17 cellular contexts compared by ENCODE assay signal in genomic region chr1:56375184-56375837, GRCh38.
DNase-seq lines count a peak whose midpoint lies in the region; ATAC-seq, FAIRE-seq and TF ChIP-seq lines count a peak whose summit lies in the region.
"Had no signal": no experiment of that assay in that cellular context is flagged by ENCODE, and none has a peak within 500 bp of the region (broad histone marks: within the 10 kb centered on the region; RNA-seq: fewer than 3 reads in every experiment).

No MANE protein-coding gene starts in this region.

- no peak overlapping the region for H2BK15ac ChIP-seq in neuronal stem cell (ENCODE audit: low read length)

- H3K4ac ChIP-seq in neuronal stem cell (ENCODE audit: low read length): no peak overlapping the region

- H3K4me2 ChIP-seq in neuronal stem cell (ENCODE audit: insufficient read depth, low read length, poor library complexity, severe bottlenecking): peak overlapping the region; percentile 29

- no peak overlapping the region for H2BK120ac ChIP-seq in neuronal stem cell (ENCODE audit: low read depth, low read length)

- no peak overlapping the region for H4K91ac ChIP-seq in neuronal stem cell (ENCODE audit: low read depth, low read length, poor library complexity)

- no peaks in the 10 kb centered on the region for H3K27me3 ChIP-seq in bronchial epithelial cell (ENCODE audit: control insufficient read depth, insufficient read depth, low read length)
- H3K27me3 ChIP-seq in neuronal stem cell (ENCODE audit: control insufficient read depth in 3 of 3, insufficient read depth in 3 of 3, low read depth in 1 of 3, low read length in 3 of 3): no peaks in the 10 kb centered on the region
- H3K27me3 ChIP-seq: SJSA1 had no signal

- peaks cover 14 to 18% of the 10 kb centered on the region in 2 donors for H3K4me1 ChIP-seq in neuronal stem cell (ENCODE audit: control insufficient read depth in 2 of 2, insufficient read depth in 1 of 2, low read depth in 1 of 2, low read length in 2 of 2)

- H3K4me3 Mint-ChIP-seq in activated CD4-positive, alpha-beta memory T cell treated with anti-CD3 and anti-CD28 coated beads, Interleukin-2, amount 10 ng/mL, durations not matched to agents 7 days and 5 days: no peak overlapping the region
- H3K4me3 Mint-ChIP-seq: HFFc6, naive B cell had no signal

- POLR2A ChIA-PET in activated CD4-positive, alpha-beta memory T cell treated with anti-CD3 and anti-CD28 coated beads, Interleukin-2, amount 10 ng/mL, durations not matched to agents 7 days and 5 days (lab: Charles Lee): no interaction called here

- H3K9me3 Mint-ChIP-seq in activated CD4-positive, alpha-beta memory T cell treated with anti-CD3 and anti-CD28 coated beads, Interleukin-2, amount 10 ng/mL, durations not matched to agents 7 days and 5 days: no peaks in the 10 kb centered on the region
- H3K9me3 Mint-ChIP-seq: HFFc6, naive B cell had no signal

- no peak overlapping the region for H3K27ac ChIP-seq in neuronal stem cell (replicated peaks; ENCODE audit: low read length)
- H3K27ac ChIP-seq: SJSA1 had no signal

- ATAC-seq in GM21529 (IDR thresholded peaks at IDR 0.05; ENCODE audit: unreplicated experiment): no peak
- ATAC-seq: activated CD4-positive, CD25-positive, alpha-beta regulatory T cell treated with anti-CD3 and anti-CD28 coated beads, Interleukin-2, amount 50 U/mL, for 24 hours; K562 had no signal

- no peak overlapping the region for H3K18ac ChIP-seq in neuronal stem cell (ENCODE audit: low read length)

- no peak for TF ChIP-seq CTCF in bronchial epithelial cell (IDR thresholded peaks at IDR 0.05; ENCODE audit: insufficient read depth, low read length, severe bottlenecking)

- peak overlapping the region; percentile 79 for H2AFZ ChIP-seq in neuronal stem cell (ENCODE audit: low read length)

- H3K27ac Mint-ChIP-seq in activated CD4-positive, alpha-beta memory T cell treated with anti-CD3 and anti-CD28 coated beads, Interleukin-2, amount 10 ng/mL, durations not matched to agents 7 days and 5 days: no peak overlapping the region
- H3K27ac Mint-ChIP-seq: HFFc6 had no signal

- no peaks in the 10 kb centered on the region for H3K9me3 ChIP-seq in neuronal stem cell (replicated peaks in 1 of 2; ENCODE audit: control insufficient read depth in 2 of 2, insufficient read depth in 1 of 2, low read depth in 1 of 2, low read length in 2 of 2)
- H3K9me3 ChIP-seq: SJSA1 had no signal

- no peaks in the 10 kb centered on the region for H3K79me1 ChIP-seq in neuronal stem cell (ENCODE audit: low read depth, low read length)

- no peaks in the 10 kb centered on the region for H3K36me3 Mint-ChIP-seq in activated CD4-positive, alpha-beta memory T cell treated with anti-CD3 and anti-CD28 coated beads, Interleukin-2, amount 10 ng/mL, durations not matched to agents 7 days and 5 days (ENCODE audit: low read depth)
- H3K36me3 Mint-ChIP-seq: naive B cell had no signal

- no peaks in the 10 kb centered on the region for H3K4me1 Mint-ChIP-seq in activated CD4-positive, alpha-beta memory T cell treated with anti-CD3 and anti-CD28 coated beads, Interleukin-2, amount 10 ng/mL, durations not matched to agents 7 days and 5 days

- FAIRE-seq in bronchial epithelial cell (lab: Jason Lieb, UNC): no peak
- FAIRE-seq: GM19239, K562 had no signal

- H4K8ac ChIP-seq in neuronal stem cell (ENCODE audit: low read depth, low read length): no peak overlapping the region

- CTCF ChIA-PET in activated CD4-positive, alpha-beta memory T cell treated with anti-CD3 and anti-CD28 coated beads, Interleukin-2, amount 10 ng/mL, durations not matched to agents 7 days and 5 days (lab: Charles Lee): no interaction called here

- no peaks in the 10 kb centered on the region for H3K27me3 Mint-ChIP-seq in activated CD4-positive, alpha-beta memory T cell treated with anti-CD3 and anti-CD28 coated beads, Interleukin-2, amount 10 ng/mL, durations not matched to agents 7 days and 5 days

- WGBS in neuronal stem cell (ENCODE audit: extremely low coverage in 2 of 2, insufficient read length in 2 of 2, insufficient replicate concordance in 1 of 2), 2 donors: no CpG with 5 or more reads among the region's 5 CpGs

- no peak overlapping the region for H2BK12ac ChIP-seq in neuronal stem cell (ENCODE audit: low read length)

- H3K36me3 ChIP-seq in bronchial epithelial cell (ENCODE audit: control insufficient read depth, insufficient read depth, low read length): no peaks in the 10 kb centered on the region
- H3K36me3 ChIP-seq in neuronal stem cell (replicated peaks in 1 of 2; ENCODE audit: control insufficient read depth in 2 of 2, insufficient read depth in 2 of 2, low read length in 2 of 2): no peaks in the 10 kb centered on the region
- H3K36me3 ChIP-seq: SJSA1 had no signal

- H2BK5ac ChIP-seq in neuronal stem cell (ENCODE audit: low read length): no peak overlapping the region

- H2AK5ac ChIP-seq in neuronal stem cell (ENCODE audit: low read depth, low read length): no peak overlapping the region

- H3K4me3 ChIP-seq in bronchial epithelial cell (ENCODE audit: low read depth, low read length) (no peak overlapping the region), neuronal stem cell (ENCODE audit: low read length in 2 of 2) (no peak overlapping the region)
- H3K4me3 ChIP-seq: K562, SJSA1 had no signal

- no peak overlapping the region for H3K9ac ChIP-seq in neuronal stem cell (ENCODE audit: low read depth, low read length, poor library complexity)

- H3K23ac ChIP-seq in neuronal stem cell (ENCODE audit: low read depth, low read length, poor library complexity): no peak overlapping the region

- peak; percentile 70 for DNase-seq in DMS79 treated with DMSO at 0.1 percent for 48 hours (lab: John Stamatoyannopoulos, UW)
- peak; percentile 95 for DNase-seq in NCI-H2029 (lab: John Stamatoyannopoulos, UW)
- DNase-seq in bronchial epithelial cell (ENCODE audit: low read depth): peak; percentile 45
- no peak for DNase-seq in neuronal stem cell (ENCODE audit: low spot score)
- no peak for DNase-seq in kidney tubule cell (ENCODE audit: low spot score)
- no peak for DNase-seq in activated CD4-positive, alpha-beta T cell treated with anti-CD3 and anti-CD28 coated beads for 4 hours
- no peak for DNase-seq in activated CD4-positive, alpha-beta memory T cell treated with anti-CD3 and anti-CD28 coated beads, Interleukin-2, amount 10 ng/mL, durations not matched to agents 7 days and 5 days
- DNase-seq: central memory CD4-positive, alpha-beta T cell; HFFc6; naive B cell; NCI-H510A treated with DMSO at 0.1 percent for 48 hours; stimulated activated CD8-positive, alpha-beta memory T cell treated with anti-CD3 and anti-CD28 coated beads, Interleukin-4, amount 100 ng/mL, for 48 hours had no signal

- H3K14ac ChIP-seq in neuronal stem cell (ENCODE audit: low read length): no peak overlapping the region

Comparison
In these comparisons a context has a peak if more than half of its experiments do, and no peak if none do; other contexts are left out.
1. DNase-seq: peak in DMS79 treated with DMSO at 0.1 percent for 48 hours (single experiment), NCI-H2029 (single experiment) and bronchial epithelial cell (single experiment); none in neuronal stem cell (single experiment), kidney tubule cell (single experiment), activated CD4-positive, alpha-beta T cell treated with anti-CD3 and anti-CD28 coated beads for 4 hours (0 of 2) and activated CD4-positive, alpha-beta memory T cell treated with anti-CD3 and anti-CD28 coated beads, Interleukin-2, amount 10 ng/mL, durations not matched to agents 7 days and 5 days (single experiment).